Comparison of ENCODE assay signal across 8 cellular contexts in the genomic region with DNA sequence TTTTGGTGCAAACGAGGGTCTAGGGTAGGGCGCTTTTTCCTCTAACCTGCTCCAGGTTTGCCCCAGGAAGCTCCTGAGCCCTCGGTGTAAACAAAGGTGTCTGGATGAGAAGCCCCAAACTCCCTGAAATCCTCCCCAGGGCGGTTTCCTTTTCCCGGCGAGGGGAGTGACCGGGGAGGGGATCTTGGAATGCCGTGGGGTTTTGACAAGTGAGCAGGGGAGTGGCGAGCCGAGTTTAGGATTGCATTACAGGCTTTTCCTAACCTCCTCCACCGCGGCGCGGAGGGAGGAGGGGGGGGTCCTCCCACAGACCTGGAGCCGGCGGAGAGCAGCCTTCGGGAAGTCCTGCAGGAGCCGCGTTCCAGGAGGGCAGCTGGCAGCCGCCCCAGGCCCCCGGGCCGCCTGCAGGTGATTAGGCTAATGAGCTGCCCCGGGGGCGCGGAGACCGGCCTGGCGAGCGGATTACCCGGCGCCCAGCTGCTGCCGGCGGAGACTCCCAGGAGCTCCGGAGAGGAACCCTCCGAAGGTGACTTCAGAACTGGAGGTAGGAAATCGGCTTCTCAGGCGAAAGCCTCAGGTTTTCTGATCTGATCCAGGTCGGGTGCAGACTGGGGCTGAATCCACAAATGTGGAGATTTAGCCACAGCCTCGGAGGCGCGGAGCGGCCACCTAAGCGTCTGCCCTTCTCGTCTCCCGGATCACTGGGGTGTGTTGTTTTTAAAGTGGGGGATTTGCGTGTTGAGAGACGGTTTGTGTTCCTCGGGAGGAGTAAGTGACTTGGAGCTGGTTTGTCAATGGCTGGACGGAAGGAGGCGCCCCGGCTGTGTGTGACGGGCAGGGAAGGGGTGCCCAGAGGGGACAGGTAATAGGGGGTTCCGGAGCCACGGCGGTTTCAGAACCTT.
A peak's percentile ranks its signal among the peaks of the same experiment; 100 is the strongest.
DNase-seq lines count a peak whose midpoint lies in the region; ATAC-seq and TF ChIP-seq lines count a peak whose summit lies in the region.

No MANE protein-coding gene starts in this region.

- CTCF ChIA-PET in SK-N-SH (lab: Yijun Ruan, JAX) = interaction anchor here (0.9 to 4.9 kb wide), 3 partner anchors 30 to 222 kb away, joined by 3 to 21 read pairs (median 6); no protein-coding TSS in a partner anchor

- no peak for TF ChIP-seq RAD21 in SK-N-SH (IDR thresholded peaks at IDR 0.05; ENCODE audit: low read length)

- H3K79me2 ChIP-seq in GM23248 (ENCODE audit: insufficient read depth) = no peaks in the 10 kb centered on the region
- no peaks in the 10 kb centered on the region for H3K79me2 ChIP-seq in SK-N-SH (ENCODE audit: insufficient read depth)

- H3K9me3 ChIP-seq in GM23248 (ENCODE audit: low read depth) (no peaks in the 10 kb centered on the region), SK-N-SH (peaks cover 5% of the 10 kb centered on the region; the same call in 1 of the 2 replicates)

- peak in 1 of 2 experiments; percentile 39; a peak in 1 of 4 replicates for TF ChIP-seq EP300 in SK-N-SH (IDR thresholded peaks at IDR 0.05; ENCODE audit: borderline replicate concordance in 1 of 2, low read depth in 1 of 2, low read length in 1 of 2)

- peaks cover 44% of the 10 kb centered on the region for H3K27me3 ChIP-seq in GM23248 (replicated peaks; ENCODE audit: insufficient read depth)
- H3K27me3 ChIP-seq in SK-N-SH (ENCODE audit: insufficient read depth) = peaks cover 24% of the 10 kb centered on the region; the same call in 1 of the 2 replicates

- H3K4me3 ChIP-seq in GM23248 = peak overlapping the region; percentile 57
- peak overlapping the region; percentile 27 to 37; a peak in 3 of 4 replicates for H3K4me3 ChIP-seq in SK-N-SH (ENCODE audit: low read depth in 2 of 2, low read length in 1 of 2)
- peak overlapping the region; percentile 75 for H3K4me3 ChIP-seq in coronary artery

- H3F3A ChIP-seq in GM23248 (ENCODE audit: insufficient read depth) (no peaks in the 10 kb centered on the region), SK-N-SH (replicated peaks; ENCODE audit: insufficient read depth) (no peaks in the 10 kb centered on the region)

- H3K4me1 ChIP-seq in GM23248 (ENCODE audit: insufficient read depth) (peaks cover 4% of the 10 kb centered on the region; the same call in 1 of the 2 replicates), SK-N-SH (ENCODE audit: control insufficient read depth in 1 of 2, insufficient read depth in 2 of 2, low read depth in 1 of 2, low read length in 1 of 2) (peaks cover 0 to 17% of the 10 kb centered on the region in 2 experiments; a peak in 1 of 4 replicates)

- in situ Hi-C loops in GM23248 (cut with MboI) = no loop called here

- H4K20me1 ChIP-seq in GM23248 (ENCODE audit: insufficient read depth) = no peaks in the 10 kb centered on the region
- no peaks in the 10 kb centered on the region for H4K20me1 ChIP-seq in SK-N-SH (ENCODE audit: insufficient read depth)

- no peak for ATAC-seq in HG03095 (IDR thresholded peaks at IDR 0.05; ENCODE audit: unreplicated experiment)

- DNase-seq in GM23248 (peak; percentile 18), SK-N-SH (peak; percentile 72), coronary artery (ENCODE audit: low spot score) (peak; percentile 75), kidney tubule cell (ENCODE audit: low spot score) (peak; percentile 63), NCI-H2029 (lab: John Stamatoyannopoulos, UW) (no peak), MV-4-11 (lab: John Stamatoyannopoulos, UW) (no peak)
- peak; percentile 29 for DNase-seq in stimulated activated CD8-positive, alpha-beta memory T cell treated with anti-CD3 and anti-CD28 coated beads, Interleukin-4, amount 100 ng/mL, for 48 hours

- no peaks in the 10 kb centered on the region for H3K36me3 ChIP-seq in GM23248 (ENCODE audit: low read depth)
- H3K36me3 ChIP-seq in SK-N-SH (replicated peaks in 1 of 2; ENCODE audit: control insufficient read depth in 1 of 2, insufficient read depth in 2 of 2, low read length in 1 of 2) = no peaks in the 10 kb centered on the region

- H3K27ac ChIP-seq in GM23248 (no peak overlapping the region), SK-N-SH (ENCODE audit: low read depth in 2 of 2, low read length in 1 of 2) (no peak overlapping the region), coronary artery (peak overlapping the region; percentile 9 to 58)

- H3K9me2 ChIP-seq in GM23248 (ENCODE audit: insufficient read depth) (no peaks in the 10 kb centered on the region), SK-N-SH (no peaks in the 10 kb centered on the region)

- H3K9ac ChIP-seq in GM23248 (no peak overlapping the region), SK-N-SH (no peak overlapping the region)

- H3K4me2 ChIP-seq in GM23248 (ENCODE audit: unreplicated experiment) (peak overlapping the region; percentile 49), SK-N-SH (peak overlapping the region; percentile 59)

- 3% methylated on average over 47 to 54 of the region's 54 CpGs for WGBS in GM23248 (ENCODE audit: low coverage in 1 of 2, low lambda C conversion rate in 2 of 2, missing lambda C conversion rate in 2 of 2), 2 experiments
- 45% methylated on average over 31 of the region's 54 CpGs for WGBS in SK-N-SH (ENCODE audit: low lambda C conversion rate)

- H2AFZ ChIP-seq in GM23248 (peak overlapping the region; percentile 57), SK-N-SH (ENCODE audit: low read depth) (no peak overlapping the region)

- TF ChIP-seq CTCF in SK-N-SH (IDR thresholded peaks at IDR 0.05) (no peak), coronary artery (IDR thresholded peaks at IDR 0.05) (no peak)

- POLR2A ChIA-PET in SK-N-SH (lab: Yijun Ruan, JAX) = interaction anchor here (0.9 to 1.2 kb wide), 2 partner anchors 9 to 14 kb away, joined by 3 to 4 read pairs; no protein-coding TSS in a partner anchor

TF ChIP-seq in SK-N-SH, 30 proteins besides CTCF, POLR2A, EP300 and RAD21:
- TF ChIP-seq GATA2 (CRISPR knock-in tag; IDR thresholded peaks at IDR 0.05) (peak; percentile 20; the same call in 1 of the 2 replicates), EZH2phosphoT487 (IDR thresholded peaks at IDR 0.05; ENCODE audit: borderline replicate concordance, low read depth) (no peak)

Comparison
In these comparisons a context has a peak if more than half of its experiments do, and no peak if none do; other contexts are left out.
1. DNase-seq: peak in GM23248 (single experiment), SK-N-SH (single experiment), coronary artery (single experiment), kidney tubule cell (single experiment) and stimulated activated CD8-positive, alpha-beta memory T cell treated with anti-CD3 and anti-CD28 coated beads, Interleukin-4, amount 100 ng/mL, for 48 hours (single experiment); none in NCI-H2029 (single experiment) and MV-4-11 (single experiment).
2. H3K27ac ChIP-seq: peak in coronary artery (2 of 2); none in GM23248 (single experiment) and SK-N-SH (0 of 2).
3. Peak in every context shown above with its lines, with median percentiles within 50 percentile points of each other: H3K4me3 ChIP-seq.